8 cellular contexts compared by ENCODE assay signal in genomic region chr10:58531084-58531695, GRCh38. TPM values are rescaled to one million over a fixed set of nuclear protein-coding genes. Genes with fewer than 3 reads are reported as not detected.
DNase-seq lines count a peak whose midpoint lies in the region; ATAC-seq, FAIRE-seq and TF ChIP-seq lines count a peak whose summit lies in the region.

No MANE protein-coding gene starts in this region.

- H3K27ac ChIP-seq in A549: peak overlapping the region in 1 of 2 experiments; percentile 23; a peak in 1 of 6 replicates
- H3K27ac ChIP-seq in thyroid gland: no peak overlapping the region

- H3K27me3 ChIP-seq in thyroid gland: no peaks in the 10 kb centered on the region

- H3K9me3 ChIP-seq in A549 (peaks cover 66% of the 10 kb centered on the region), thyroid gland (no peaks in the 10 kb centered on the region)

- peak; percentile 66 to 79 for TF ChIP-seq RAD21 in A549 (conservative IDR thresholded peaks at IDR 0.05 in 1 of 2, IDR thresholded peaks at IDR 0.05 in 1 of 2)

- intact Hi-C loops in thyroid gland (cut with DNase I): loop anchor here (5.0 kb wide), 1 partner anchor 111 kb away; no protein-coding TSS in a partner anchor

- CTCF ChIA-PET in A549 (lab: Yijun Ruan, JAX): interaction anchor here (0.7 to 6.3 kb wide), 10 partner anchors 11 to 287 kb away, joined by 3 to 40 read pairs (median 3); no protein-coding TSS in a partner anchor

- TF ChIP-seq POLR2A in A549 (IDR thresholded peaks at IDR 0.05; ENCODE audit: low read length): no peak
- no peak for TF ChIP-seq POLR2A in thyroid gland (IDR thresholded peaks at IDR 0.05)

- no peak overlapping the region for H3K4me2 ChIP-seq in A549

- DNase-seq in A549 (ENCODE audit: low read depth in 1 of 2, low spot score in 1 of 2): peak in 1 of 2 experiments; percentile 64
- peak; percentile 55 for DNase-seq in MV-4-11 (lab: John Stamatoyannopoulos, UW)
- DNase-seq in T-helper 9 cell: peak; percentile 19
- DNase-seq in cerebellar cortex (ENCODE audit: low spot score): peak; percentile 21
- peak; percentile 63 for DNase-seq in medulla oblongata (ENCODE audit: extremely low spot score)
- DNase-seq in thyroid gland: peak; percentile 64 to 65

- FAIRE-seq in A549 (lab: Jason Lieb, UNC): peak; percentile 56

- POLR2A ChIA-PET in A549 (lab: Yijun Ruan, JAX): interaction anchor here (0.5 kb wide), 1 partner anchor 24 kb away, joined by 3 read pairs; no protein-coding TSS in a partner anchor

- no peak for TF ChIP-seq EP300 in A549 (IDR thresholded peaks at IDR 0.05)

- ATAC-seq in A549: peak in 1 of 2 experiments; percentile 78; a peak in 3 of 6 replicates
- peak; percentile 99 for ATAC-seq in HG02610 (IDR thresholded peaks at IDR 0.05; ENCODE audit: unreplicated experiment)

- no peaks in the 10 kb centered on the region for H3K36me3 ChIP-seq in thyroid gland

- TF ChIP-seq CTCF in A549 (IDR thresholded peaks at IDR 0.05) (peak; percentile 50), GM12872 (IDR thresholded peaks at IDR 0.05; ENCODE audit: insufficient read depth, low read depth, low read length) (peak; percentile 79), thyroid gland (IDR thresholded peaks at IDR 0.05) (peak; percentile 48 to 85 (median 76))

- WGBS in A549 (ENCODE audit: missing lambda C conversion rate): 66% methylated on average over 5 of the region's 5 CpGs
- WGBS in thyroid gland, 2 donors: 48 to 50% methylated on average over 5 of the region's 5 CpGs

- H3K4me3 ChIP-seq in A549 (no peak overlapping the region), thyroid gland (replicated peaks in 1 of 3) (no peak overlapping the region)

- H3K4me1 ChIP-seq in A549 (no peaks in the 10 kb centered on the region), thyroid gland (no peaks in the 10 kb centered on the region)

TF ChIP-seq in A549, 52 proteins besides CTCF, POLR2A, EP300 and RAD21:
- TF ChIP-seq SREBF2 (IDR thresholded peaks at IDR 0.05) (no peak), SMC3 (IDR thresholded peaks at IDR 0.05) (peak; percentile 59)

RNA-seq across cellular contexts. Expression of gene BICC1, which starts 18.5 kb away (rescaled TPM):
- 36.9 and 50.7 TPM in 2 replicates for polyA plus RNA-seq in A549 (2011; rRNA removed)
- 7.3 and 9.6 TPM in 2 replicates for polyA plus RNA-seq in A549 (2012; cell fraction: cytosol; rRNA removed)
- polyA plus RNA-seq in A549 (2012; cell fraction: nucleus; rRNA removed): 6.3 and 10.1 TPM in 2 replicates
- polyA plus RNA-seq in A549 (2017; fragmentation: RNase III; extraction: RNeasy Plus Mini Kit Qiagen cat#74134 plus additional on column Dnase treatment): 52.4 to 57.7 TPM (median 56.8 TPM) in 3 replicates
- polyA minus RNA-seq in A549 (2011; rRNA and poly(A)+ RNA removed): 155 and 169 TPM in 2 replicates
- 10 to 100 TPM in 3 of 4 donors, 1 to 10 TPM in 1; 9.3 to 20.8 (median 12.5) TPM for total RNA-seq in thyroid gland
